In genomic region chr5:60860572-60860971, GRCh38 we compare ENCODE assay signal across 1 cellular context. TPM values are rescaled to one million over a fixed set of nuclear protein-coding genes. Genes with fewer than 3 reads are reported as not detected.
"Had no signal": no experiment of that assay in that cellular context is flagged by ENCODE, and none has a peak within 500 bp of the region (broad histone marks: within the 10 kb centered on the region; RNA-seq: fewer than 3 reads in every experiment).

No MANE protein-coding gene starts in this region.

RNA-seq across cellular contexts. Expression of gene ELOVL7, which starts 16.5 kb away (rescaled TPM):
- total RNA-seq: naive thymus-derived CD8-positive, alpha-beta T cell had no signal
